Comparison of ENCODE assay signal across 12 cellular contexts in the genomic region with DNA sequence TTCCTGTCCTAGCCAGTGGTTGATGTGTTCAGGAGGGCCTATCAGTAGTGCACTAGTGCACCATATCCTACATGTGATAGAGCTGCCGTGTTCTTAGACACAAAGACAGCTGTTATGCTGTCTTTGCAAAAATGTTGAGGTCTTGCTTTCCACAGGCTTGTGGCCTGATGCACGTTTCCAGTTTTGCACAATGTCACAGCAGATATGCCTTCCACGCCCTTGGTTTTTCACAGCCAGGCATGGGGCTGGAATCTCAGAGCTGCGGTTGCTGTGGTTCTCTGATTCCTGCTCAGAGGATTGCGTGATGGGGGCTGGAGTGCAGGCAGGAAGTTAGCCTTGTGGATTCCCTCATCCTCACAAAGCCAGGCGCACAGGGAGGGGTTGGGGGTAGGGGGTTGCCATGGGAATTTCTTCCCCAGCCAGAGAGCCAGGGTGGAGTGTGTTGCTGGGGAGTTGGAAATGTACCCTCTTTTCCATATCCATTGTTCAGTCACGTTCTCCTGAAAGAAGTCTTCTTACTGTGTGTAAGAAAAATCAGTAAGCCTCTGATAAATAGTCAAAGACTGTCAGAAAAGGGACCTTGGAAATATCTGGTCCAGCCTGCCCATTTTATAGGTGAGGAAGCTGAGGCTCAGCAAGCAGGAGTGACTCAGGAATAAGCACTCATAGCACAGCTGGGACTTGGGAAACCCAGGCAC.
DNase-seq lines count a peak whose midpoint lies in the region; ATAC-seq, FAIRE-seq and TF ChIP-seq lines count a peak whose summit lies in the region.
"Had no signal": no experiment of that assay in that cellular context is flagged by ENCODE, and none has a peak within 500 bp of the region (broad histone marks: within the 10 kb centered on the region; RNA-seq: fewer than 3 reads in every experiment).

No MANE protein-coding gene starts in this region.

- H3K4me3 ChIP-seq in A673 (ENCODE audit: low read depth, low read length, poor library complexity, severe bottlenecking) (no peak overlapping the region), HCT116 (replicated peaks in 1 of 2; ENCODE audit: low read depth in 1 of 2, low read length in 2 of 2) (no peak overlapping the region), mesenchymal stem cell (ENCODE audit: insufficient read depth in 1 of 2, low read depth in 1 of 2, low read length in 2 of 2) (no peak overlapping the region)

- intact Hi-C loops in A673 (cut with micrococcal nuclease; ENCODE audit: unreplicated experiment) (no loop called here), HCT116 (cut with micrococcal nuclease) (no loop called here)

- H3K27me3 ChIP-seq in A673 (replicated peaks; ENCODE audit: insufficient read depth, low read depth, low read length, poor library complexity) (no peaks in the 10 kb centered on the region), HCT116 (ENCODE audit: insufficient read depth, low read length) (no peaks in the 10 kb centered on the region), mesenchymal stem cell (ENCODE audit: control insufficient read depth in 1 of 2, insufficient read depth in 1 of 2, low read length in 2 of 2) (no peaks in the 10 kb centered on the region)

- peak overlapping the region in 1 of 2 experiments; percentile 79 for H2BK12ac ChIP-seq in mesenchymal stem cell (ENCODE audit: low read length in 2 of 2)

- H3K23ac ChIP-seq in mesenchymal stem cell (ENCODE audit: low read length in 2 of 2), result peak overlapping the region in 1 of 2 experiments; percentile 46

- peak overlapping the region; percentile 36 for H2BK120ac ChIP-seq in mesenchymal stem cell (ENCODE audit: low read depth, low read length)

- H3K18ac ChIP-seq in mesenchymal stem cell (ENCODE audit: low read depth in 1 of 2, low read length in 2 of 2), result peak overlapping the region; percentile 75 to 80

- peak overlapping the region; percentile 66 for H4K8ac ChIP-seq in mesenchymal stem cell (ENCODE audit: low read length)

- no peak overlapping the region for H3K4me3 Mint-ChIP-seq in activated CD4-positive, alpha-beta memory T cell treated with anti-CD3 and anti-CD28 coated beads, Interleukin-2, amount 10 ng/mL, durations not matched to agents 7 days and 5 days

- no peaks in the 10 kb centered on the region for H3K27me3 Mint-ChIP-seq in activated CD4-positive, alpha-beta memory T cell treated with anti-CD3 and anti-CD28 coated beads, Interleukin-2, amount 10 ng/mL, durations not matched to agents 7 days and 5 days

- peak overlapping the region; percentile 68 for H3K27ac Mint-ChIP-seq in activated CD4-positive, alpha-beta memory T cell treated with anti-CD3 and anti-CD28 coated beads, Interleukin-2, amount 10 ng/mL, durations not matched to agents 7 days and 5 days

- RAD21 ChIA-PET in HCT116 (lab: Charles Lee; ENCODE audit: low non-redundant PET in 1 of 2, low total read pairs in 2 of 2, uncharacterized antibody in 2 of 2, unreplicated experiment in 2 of 2), result no interaction called here

- no peaks in the 10 kb centered on the region for H3K36me3 ChIP-seq in A673 (ENCODE audit: insufficient read depth, low read length, poor library complexity, severe bottlenecking)
- no peaks in the 10 kb centered on the region for H3K36me3 ChIP-seq in HCT116 (ENCODE audit: control insufficient read depth in 1 of 2, insufficient read depth in 2 of 2, low read length in 2 of 2)
- H3K36me3 ChIP-seq in mesenchymal stem cell (ENCODE audit: control insufficient read depth in 1 of 2, insufficient read depth in 2 of 2, low read depth in 1 of 2, low read length in 2 of 2), result peaks cover 0 to 12% of the 10 kb centered on the region in 2 experiments

- H3K4me2 ChIP-seq in HCT116 (ENCODE audit: low read length) (peak overlapping the region; percentile 70), mesenchymal stem cell (ENCODE audit: low read length, poor library complexity, severe bottlenecking) (no peak overlapping the region)

- H3K14ac ChIP-seq in mesenchymal stem cell (ENCODE audit: low read length in 2 of 2), result no peak overlapping the region

- H3K4me1 ChIP-seq in A673 (ENCODE audit: insufficient read depth, low read length, poor library complexity, severe bottlenecking) (peaks cover 64% of the 10 kb centered on the region), HCT116 (ENCODE audit: control insufficient read depth in 1 of 2, insufficient read depth in 2 of 2, low read length in 2 of 2) (peaks cover 59 to 98% of the 10 kb centered on the region in 2 experiments), mesenchymal stem cell (ENCODE audit: control insufficient read depth, insufficient read depth, low read depth, low read length) (peaks cover 34% of the 10 kb centered on the region)

- DNase-seq in A673 (ENCODE audit: low spot score), result no peak
- no peak for DNase-seq in HCT116 (ENCODE audit: low read depth, low spot score)
- DNase-seq in activated CD4-positive, alpha-beta memory T cell treated with anti-CD3 and anti-CD28 coated beads, Interleukin-2, amount 10 ng/mL, durations not matched to agents 7 days and 5 days, result peak; percentile 62
- peak; percentile 100 for DNase-seq in mesenchymal stem cell
- no peak for DNase-seq in superior temporal gyrus (ENCODE audit: extremely low spot score)
- no peak for DNase-seq in GM12892 (ENCODE audit: insufficient read length)
- DNase-seq in Ammon's horn (ENCODE audit: low spot score), result no peak
- DNase-seq: activated effector memory CD4-positive, alpha-beta T cell treated with Interleukin-2 at 50 U/mL for 16 hours; DMS79 treated with DMSO at 0.1 percent for 48 hours; left colon; NCI-H774 had no signal

- H3K9me3 ChIP-seq in A673 (ENCODE audit: low read depth, low read length, poor library complexity, severe bottlenecking) (no peaks in the 10 kb centered on the region), HCT116 (ENCODE audit: control insufficient read depth in 1 of 2, insufficient read depth in 1 of 2, low read depth in 1 of 2, low read length in 2 of 2) (no peaks in the 10 kb centered on the region), mesenchymal stem cell (ENCODE audit: control insufficient read depth, low read length) (no peaks in the 10 kb centered on the region)

- CTCF ChIA-PET in A673 (lab: Charles Lee), result no interaction called here
- CTCF ChIA-PET in HCT116 (lab: Charles Lee), result no interaction called here
- CTCF ChIA-PET in activated CD4-positive, alpha-beta memory T cell treated with anti-CD3 and anti-CD28 coated beads, Interleukin-2, amount 10 ng/mL, durations not matched to agents 7 days and 5 days (lab: Charles Lee), result no interaction called here

- H4K91ac ChIP-seq in mesenchymal stem cell (ENCODE audit: low read length), result no peak overlapping the region

- H3K9me3 Mint-ChIP-seq in activated CD4-positive, alpha-beta memory T cell treated with anti-CD3 and anti-CD28 coated beads, Interleukin-2, amount 10 ng/mL, durations not matched to agents 7 days and 5 days, result no peaks in the 10 kb centered on the region

- no peak overlapping the region for H2AFZ ChIP-seq in HCT116 (ENCODE audit: low read depth, low read length, poor library complexity, severe bottlenecking)
- H2AFZ ChIP-seq in mesenchymal stem cell (ENCODE audit: low read depth, low read length), result no peak overlapping the region

- H3K36me3 Mint-ChIP-seq in activated CD4-positive, alpha-beta memory T cell treated with anti-CD3 and anti-CD28 coated beads, Interleukin-2, amount 10 ng/mL, durations not matched to agents 7 days and 5 days (ENCODE audit: low read depth), result peaks cover 49% of the 10 kb centered on the region

- ATAC-seq in HCT116 (no peak), HG02763 (IDR thresholded peaks at IDR 0.05; ENCODE audit: unreplicated experiment) (no peak)
- ATAC-seq: left colon had no signal

- WGBS in mesenchymal stem cell, result 7% methylated on average over 7 of the region's 7 CpGs

- H3K79me2 ChIP-seq in HCT116 (ENCODE audit: insufficient read depth, low read length), result peaks cover 99% of the 10 kb centered on the region

- FAIRE-seq in GM12892 (lab: Jason Lieb, UNC), result no peak

- no peak for TF ChIP-seq RAD21 in HCT116 (IDR thresholded peaks at IDR 0.05; ENCODE audit: low read depth)

- TF ChIP-seq CTCF in A673 (conservative IDR thresholded peaks at IDR 0.05; ENCODE audit: low read depth, low read length) (no peak), HCT116 (IDR thresholded peaks at IDR 0.05 in 2 of 3, conservative IDR thresholded peaks at IDR 0.05 in 1 of 3; ENCODE audit: borderline replicate concordance in 1 of 3, insufficient read depth in 1 of 3, low read depth in 2 of 3, low read length in 2 of 3) (no peak)

- no peak for TF ChIP-seq POLR2A in HCT116 (IDR thresholded peaks at IDR 0.05; ENCODE audit: borderline replicate concordance, extremely low read depth, insufficient read depth, insufficient read length)
- no peak for TF ChIP-seq POLR2A in GM12892 (IDR thresholded peaks at IDR 0.05; ENCODE audit: low read depth, low read length)

- peaks cover 27% of the 10 kb centered on the region for H3K79me1 ChIP-seq in mesenchymal stem cell (replicated peaks; ENCODE audit: low read length, poor library complexity, severe bottlenecking)

- BruUV-seq in A673 (replicated peaks; lab: Mats Ljungman, UMichigan) (no TSS peak), HCT116 (replicated peaks; lab: Mats Ljungman, UMichigan) (no TSS peak)

- no peaks in the 10 kb centered on the region for H4K20me1 ChIP-seq in HCT116 (ENCODE audit: insufficient read depth)

- no peaks in the 10 kb centered on the region for H3K9me2 ChIP-seq in HCT116 (ENCODE audit: insufficient read depth)

- peak overlapping the region; percentile 67 to 84 for H3K4ac ChIP-seq in mesenchymal stem cell (ENCODE audit: low read depth in 1 of 2, low read length in 2 of 2)

- POLR2A ChIA-PET in A673 (lab: Charles Lee; ENCODE audit: low non-redundant PET), result no interaction called here
- POLR2A ChIA-PET in HCT116 (lab: Charles Lee), result interaction anchor here (3.0 kb wide), 1 partner anchor 20 kb away, joined by 12 read pairs; no protein-coding TSS in a partner anchor
- POLR2A ChIA-PET in activated CD4-positive, alpha-beta memory T cell treated with anti-CD3 and anti-CD28 coated beads, Interleukin-2, amount 10 ng/mL, durations not matched to agents 7 days and 5 days (lab: Charles Lee), result interaction anchor here (0.8 to 5.8 kb wide), 5 partner anchors 9 to 106 kb away, joined by 3 to 59 read pairs (median 4); no protein-coding TSS in a partner anchor

- H3K4me1 Mint-ChIP-seq in activated CD4-positive, alpha-beta memory T cell treated with anti-CD3 and anti-CD28 coated beads, Interleukin-2, amount 10 ng/mL, durations not matched to agents 7 days and 5 days, result peaks cover 99% of the 10 kb centered on the region

- H2BK15ac ChIP-seq in mesenchymal stem cell (ENCODE audit: low read depth, poor library complexity, severe bottlenecking), result peak overlapping the region; percentile 68

- peak overlapping the region; percentile 48 for H3K27ac ChIP-seq in A673 (ENCODE audit: low read depth, low read length, poor library complexity, severe bottlenecking)
- no peak overlapping the region for H3K27ac ChIP-seq in HCT116 (ENCODE audit: low read depth, low read length)
- peak overlapping the region; percentile 15 for H3K27ac ChIP-seq in mesenchymal stem cell (ENCODE audit: low read length, poor library complexity, severe bottlenecking)

- H2AK5ac ChIP-seq in mesenchymal stem cell (ENCODE audit: low read length, severe bottlenecking), result peak overlapping the region; percentile 44

- H2BK5ac ChIP-seq in mesenchymal stem cell (ENCODE audit: low read depth, low read length, poor library complexity, severe bottlenecking), result no peak overlapping the region

- peak overlapping the region; percentile 71 for H3K9ac ChIP-seq in HCT116 (ENCODE audit: low read length)
- H3K9ac ChIP-seq in mesenchymal stem cell (ENCODE audit: low read length), result peak overlapping the region; percentile 61

Comparison
In these comparisons a context has a peak if more than half of its experiments do, and no peak if none do; other contexts are left out.
1. DNase-seq: peak in activated CD4-positive, alpha-beta memory T cell treated with anti-CD3 and anti-CD28 coated beads, Interleukin-2, amount 10 ng/mL, durations not matched to agents 7 days and 5 days (single experiment) and mesenchymal stem cell (single experiment); none in A673 (single experiment), HCT116 (single experiment), superior temporal gyrus (single experiment), GM12892 (single experiment) and Ammon's horn (single experiment).